ENCODE assay signal across 10 cellular contexts in the genomic region with DNA sequence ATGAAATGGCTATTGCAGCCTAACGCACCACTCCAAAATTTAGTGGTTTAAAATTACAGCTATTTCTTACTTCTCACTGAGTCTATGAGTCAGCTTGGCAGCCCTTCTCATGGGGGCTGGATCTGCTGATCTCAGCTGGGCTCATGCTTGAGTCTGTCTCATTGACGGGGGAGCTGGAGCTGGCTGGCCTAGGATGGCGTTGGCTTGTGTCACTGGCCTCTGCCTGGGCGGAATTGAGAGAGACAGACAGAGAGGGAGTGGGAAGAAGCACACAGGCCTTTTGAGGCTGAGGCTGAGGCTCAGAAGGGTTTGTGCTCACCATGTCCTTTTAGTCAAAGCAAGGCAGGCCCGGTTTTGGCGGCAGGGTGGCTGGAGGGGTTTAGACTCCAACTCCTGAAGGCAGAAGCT.
DNase-seq lines count a peak whose midpoint lies in the region; ATAC-seq and TF ChIP-seq lines count a peak whose summit lies in the region.
"Had no signal": no experiment of that assay in that cellular context is flagged by ENCODE, and none has a peak within 500 bp of the region (broad histone marks: within the 10 kb centered on the region; RNA-seq: fewer than 3 reads in every experiment).

No MANE protein-coding gene starts in this region.

- no peaks in the 10 kb centered on the region for H3K27me3 ChIP-seq in esophagus squamous epithelium

- peaks cover 0 to 61% (median 15%) of the 10 kb centered on the region in 3 donors for H3K4me1 ChIP-seq in esophagus squamous epithelium

- intact Hi-C loops in esophagus squamous epithelium (cut with DNase I) = no loop called here
- intact Hi-C loops in activated T-helper 2 cell treated with anti-CD3 and anti-CD28 coated beads, Interferon-gamma antibody, Interleukin-2, Interleukin-4, amounts not matched to agents 10 μg/mL and 5 μg/mL and 100 μg/mL, durations not matched to agents 14 hours and 24 hours and 36 hours (cut with micrococcal nuclease) = no loop called here

- H3K9me3 ChIP-seq in esophagus squamous epithelium = no peaks in the 10 kb centered on the region

- no peaks in the 10 kb centered on the region for H3K36me3 Mint-ChIP-seq in activated T-helper 2 cell treated with anti-CD3 and anti-CD28 coated beads, Interferon-gamma antibody, Interleukin-2, Interleukin-4, amounts not matched to agents 10 μg/mL and 5 μg/mL and 100 μg/mL, durations not matched to agents 14 hours and 24 hours and 36 hours (ENCODE audit: low read depth)

- no peaks in the 10 kb centered on the region for H3K9me3 Mint-ChIP-seq in activated T-helper 2 cell treated with anti-CD3 and anti-CD28 coated beads, Interferon-gamma antibody, Interleukin-2, Interleukin-4, amounts not matched to agents 10 μg/mL and 5 μg/mL and 100 μg/mL, durations not matched to agents 14 hours and 24 hours and 36 hours

- H3K4me3 ChIP-seq in esophagus squamous epithelium = no peak overlapping the region

- no peak for TF ChIP-seq POLR2A in esophagus squamous epithelium (IDR thresholded peaks at IDR 0.05)

- H3K27ac Mint-ChIP-seq in activated T-helper 2 cell treated with anti-CD3 and anti-CD28 coated beads, Interferon-gamma antibody, Interleukin-2, Interleukin-4, amounts not matched to agents 10 μg/mL and 5 μg/mL and 100 μg/mL, durations not matched to agents 14 hours and 24 hours and 36 hours = no peak overlapping the region
- H3K27ac Mint-ChIP-seq: B cell, T-helper 17 cell had no signal

- no peak overlapping the region for H3K4me3 Mint-ChIP-seq in activated T-helper 2 cell treated with anti-CD3 and anti-CD28 coated beads, Interferon-gamma antibody, Interleukin-2, Interleukin-4, amounts not matched to agents 10 μg/mL and 5 μg/mL and 100 μg/mL, durations not matched to agents 14 hours and 24 hours and 36 hours (ENCODE audit: low read depth)
- H3K4me3 Mint-ChIP-seq: B cell, T-helper 17 cell had no signal

- H3K4me1 Mint-ChIP-seq in activated T-helper 2 cell treated with anti-CD3 and anti-CD28 coated beads, Interferon-gamma antibody, Interleukin-2, Interleukin-4, amounts not matched to agents 10 μg/mL and 5 μg/mL and 100 μg/mL, durations not matched to agents 14 hours and 24 hours and 36 hours (ENCODE audit: low read depth) = no peaks in the 10 kb centered on the region
- H3K4me1 Mint-ChIP-seq: B cell, T-helper 17 cell had no signal

- DNase-seq in AG08396 (ENCODE audit: low spot score) (peak; percentile 22), NCI-H69 (lab: John Stamatoyannopoulos, UW) (peak; percentile 44), esophagus squamous epithelium (lab: John Stamatoyannopoulos, UW) (no peak), middle frontal gyrus (ENCODE audit: extremely low spot score, low spot score) (peak; percentile 73)
- no peak for DNase-seq in activated T-helper 2 cell treated with anti-CD3 and anti-CD28 coated beads, Interferon-gamma antibody, Interleukin-2, Interleukin-4, amounts not matched to agents 10 μg/mL and 5 μg/mL and 100 μg/mL, durations not matched to agents 14 hours and 24 hours and 36 hours (ENCODE audit: low spot score)
- DNase-seq in effector CD8-positive, alpha-beta T cell (lab: John Stamatoyannopoulos, UW) = no peak
- DNase-seq: T-helper 17 cell had no signal

- H3K36me3 ChIP-seq in esophagus squamous epithelium = no peaks in the 10 kb centered on the region

- ATAC-seq in GM21515 (IDR thresholded peaks at IDR 0.05; ENCODE audit: unreplicated experiment) = no peak
- no peak for ATAC-seq in GM18517 (IDR thresholded peaks at IDR 0.05; ENCODE audit: unreplicated experiment)
- ATAC-seq: T-helper 17 cell had no signal

- peak overlapping the region in 3 of 4 donors; percentile 9 to 44 (median 14) for H3K27ac ChIP-seq in esophagus squamous epithelium

- 13 to 38% methylated on average over 3 to 5 of the region's 6 CpGs for WGBS in esophagus squamous epithelium, 2 donors

- no peaks in the 10 kb centered on the region for H3K27me3 Mint-ChIP-seq in activated T-helper 2 cell treated with anti-CD3 and anti-CD28 coated beads, Interferon-gamma antibody, Interleukin-2, Interleukin-4, amounts not matched to agents 10 μg/mL and 5 μg/mL and 100 μg/mL, durations not matched to agents 14 hours and 24 hours and 36 hours (ENCODE audit: low read depth)
- H3K27me3 Mint-ChIP-seq: B cell, T-helper 17 cell had no signal

- TF ChIP-seq CTCF in esophagus squamous epithelium (IDR thresholded peaks at IDR 0.05) = no peak

Comparison
In these comparisons a context has a peak if more than half of its experiments do, and no peak if none do; other contexts are left out.
1. DNase-seq: peak in AG08396 (single experiment), NCI-H69 (single experiment) and middle frontal gyrus (single experiment); none in esophagus squamous epithelium (single experiment), activated T-helper 2 cell treated with anti-CD3 and anti-CD28 coated beads, Interferon-gamma antibody, Interleukin-2, Interleukin-4, amounts not matched to agents 10 μg/mL and 5 μg/mL and 100 μg/mL, durations not matched to agents 14 hours and 24 hours and 36 hours (single experiment) and effector CD8-positive, alpha-beta T cell (single experiment).